In genomic region chr10:79744844-79745243, GRCh38 we compare ENCODE assay signal across 9 cellular contexts. TPM values are rescaled to one million over a fixed set of nuclear protein-coding genes. Genes with fewer than 3 reads are reported as not detected.
DNase-seq lines count a peak whose midpoint lies in the region; ATAC-seq and TF ChIP-seq lines count a peak whose summit lies in the region.
"Not testable (repeated sequence)": the region's sequence is repeated elsewhere in the genome, so short reads cannot be mapped to it uniquely, and the experiment has no call there.
"Had no signal": no experiment of that assay in that cellular context is flagged by ENCODE, and none has a peak within 500 bp of the region (broad histone marks: within the 10 kb centered on the region; RNA-seq: fewer than 3 reads in every experiment).

No MANE protein-coding gene starts in this region.

- H3K4me3 Mint-ChIP-seq in naive B cell: peak overlapping the region in 1 of 8 donors; percentile 37

- H3K9me3 Mint-ChIP-seq in naive B cell: peaks cover 0 to 11% (median 0%) of the 10 kb centered on the region in 7 donors

- not testable (repeated sequence) for H3K36me3 Mint-ChIP-seq in naive B cell

- H3K27me3 Mint-ChIP-seq in naive B cell: not testable (repeated sequence)

- TF ChIP-seq POLR2A in erythroblast (IDR thresholded peaks at IDR 0.05; ENCODE audit: low read length): not testable (repeated sequence)

- DNase-seq in CMK (ENCODE audit: low read depth): peak; percentile 37
- peak; percentile 46 for DNase-seq in MV-4-11 (lab: John Stamatoyannopoulos, UW)
- peak; percentile 85 for DNase-seq in OCI-M1 (lab: John Stamatoyannopoulos, UW)
- DNase-seq in amniotic epithelial cell (ENCODE audit: low read depth): peak; percentile 59
- DNase-seq in erythroblast (lab: John Stamatoyannopoulos, UW): peak; percentile 56 to 76
- DNase-seq in naive B cell: peak; percentile 0

- ATAC-seq in naive B cell (ENCODE audit: low read depth in 2 of 2): not testable (repeated sequence)

- not testable (repeated sequence) for H3K4me1 Mint-ChIP-seq in naive B cell

- H3K27ac Mint-ChIP-seq in naive B cell: not testable (repeated sequence)

RNA-seq across cellular contexts. Expression of gene NUTM2B, which starts 41.8 kb away (rescaled TPM):
- under 1 TPM in 1 of 6 donors, not detected in 5; 0.15 TPM for polyA plus RNA-seq in naive B cell (ENCODE audit: low read depth in 6 of 6)
- polyA plus RNA-seq: CD14-positive monocyte; CD8-positive, alpha-beta memory T cell; GM23248 had no signal

Comparison
In these comparisons a context has a peak if more than half of its experiments do, and no peak if none do; other contexts are left out.
1. DNase-seq: peak in every context shown above with its lines; median percentile 85 in OCI-M1; 66 in erythroblast; 59 in amniotic epithelial cell; 46 in MV-4-11; 37 in CMK; 0 in naive B cell.